Comparison of ENCODE assay signal across 8 cellular contexts in genomic region chr12:120468846-120469449, GRCh38. TPM values are rescaled to one million over a fixed set of nuclear protein-coding genes. Genes with fewer than 3 reads are reported as not detected.
DNase-seq lines count a peak whose midpoint lies in the region; ATAC-seq, FAIRE-seq and TF ChIP-seq lines count a peak whose summit lies in the region.

No MANE protein-coding gene starts in this region.

- H3K27ac ChIP-seq in C4-2B (peak overlapping the region; percentile 96), endothelial cell of umbilical vein (ENCODE audit: insufficient read depth, low read depth, low read length) (peak overlapping the region; percentile 68), muscle layer of colon (ENCODE audit: low read depth, low read length) (peak overlapping the region; percentile 87), thoracic aorta (peak overlapping the region; percentile 79 to 87)

- peaks cover 33% of the 10 kb centered on the region for H3K36me3 Mint-ChIP-seq in activated CD4-positive, alpha-beta T cell treated with anti-CD3 and anti-CD28 coated beads, Interleukin-2, amount 10 ng/mL, durations not matched to agents 7 days and 5 days (ENCODE audit: low read depth)

- H3K36me3 ChIP-seq in endothelial cell of umbilical vein (ENCODE audit: control insufficient read depth in 2 of 2, extremely low read depth in 1 of 2, insufficient read depth in 2 of 2, low read length in 2 of 2) (peaks cover 11 to 13% of the 10 kb centered on the region in 2 experiments), muscle layer of colon (ENCODE audit: insufficient read depth, low read length) (peaks cover 20% of the 10 kb centered on the region), thoracic aorta (peaks cover 19% of the 10 kb centered on the region)

- H3K4me1 Mint-ChIP-seq in activated CD4-positive, alpha-beta T cell treated with anti-CD3 and anti-CD28 coated beads, Interleukin-2, amount 10 ng/mL, durations not matched to agents 7 days and 5 days, result peaks cover 43% of the 10 kb centered on the region

- peak overlapping the region; percentile 93 for H3K4me3 Mint-ChIP-seq in activated CD4-positive, alpha-beta T cell treated with anti-CD3 and anti-CD28 coated beads, Interleukin-2, amount 10 ng/mL, durations not matched to agents 7 days and 5 days

- CTCF ChIA-PET in activated CD4-positive, alpha-beta T cell treated with anti-CD3 and anti-CD28 coated beads, Interleukin-2, amount 10 ng/mL, durations not matched to agents 7 days and 5 days (lab: Charles Lee), result interaction anchor here (0.8 to 2.7 kb wide), 14 partner anchors 10 to 113 kb away, joined by 3 to 12 read pairs (median 6); partner anchors contain the start of genes COX6A1, DYNLL1 and POP5
- CTCF ChIA-PET in endothelial cell of umbilical vein (lab: Charles Lee), result interaction anchor here (1.1 to 3.9 kb wide), 5 partner anchors 12 to 81 kb away, joined by 3 to 29 read pairs (median 4); partner anchors contain the start of gene DYNLL1

- H3K9me3 Mint-ChIP-seq in activated CD4-positive, alpha-beta T cell treated with anti-CD3 and anti-CD28 coated beads, Interleukin-2, amount 10 ng/mL, durations not matched to agents 7 days and 5 days, result no peaks in the 10 kb centered on the region

- TF ChIP-seq CTCF in C4-2B (conservative IDR thresholded peaks at IDR 0.05) (no peak), endothelial cell of umbilical vein (IDR thresholded peaks at IDR 0.05; ENCODE audit: extremely low read depth in 1 of 2, insufficient read depth in 1 of 2, low read depth in 1 of 2, low read length in 2 of 2) (peak in 1 of 2 donors; percentile 24), thoracic aorta (IDR thresholded peaks at IDR 0.05) (no peak)

- TF ChIP-seq POLR2A in endothelial cell of umbilical vein (IDR thresholded peaks at IDR 0.05; ENCODE audit: low read depth, low read length), result no peak

- H3K9me3 ChIP-seq in endothelial cell of umbilical vein (replicated peaks; ENCODE audit: control insufficient read depth, insufficient read depth, low read length) (no peaks in the 10 kb centered on the region), muscle layer of colon (ENCODE audit: low read length) (no peaks in the 10 kb centered on the region), thoracic aorta (no peaks in the 10 kb centered on the region)

- intact Hi-C loops in endothelial cell of umbilical vein (cut with micrococcal nuclease), result loop anchor here (1.0 to 2.0 kb wide), 2 partner anchors 26 to 60 kb away; partner anchors contain the start of gene COQ5

- POLR2A ChIA-PET in activated CD4-positive, alpha-beta T cell treated with anti-CD3 and anti-CD28 coated beads, Interleukin-2, amount 10 ng/mL, durations not matched to agents 7 days and 5 days (lab: Charles Lee), result interaction anchor here (0.6 to 0.7 kb wide), 2 partner anchors 28 to 99 kb away, joined by 3 read pairs; no protein-coding TSS in a partner anchor
- POLR2A ChIA-PET in endothelial cell of umbilical vein (lab: Charles Lee), result interaction anchor here (0.7 to 2.8 kb wide), 5 partner anchors 10 to 231 kb away, joined by 3 to 24 read pairs (median 4); partner anchors contain the start of genes DYNLL1 and POP5

- dilution Hi-C loops in endothelial cell of umbilical vein (cut with MboI; ENCODE audit: extremely low pct_ligation_motif_present, low sequenced_read_pairs), result no loop called here

- H3K4me1 ChIP-seq in endothelial cell of umbilical vein (ENCODE audit: control insufficient read depth, extremely low read depth, insufficient read depth, low read length) (peaks cover 3% of the 10 kb centered on the region), muscle layer of colon (ENCODE audit: insufficient read depth, low read length) (peaks cover 36% of the 10 kb centered on the region), thoracic aorta (ENCODE audit: control insufficient read depth in 1 of 2, low read depth in 2 of 2) (peaks cover 12 to 36% of the 10 kb centered on the region in 2 donors)

- peaks cover 54% of the 10 kb centered on the region for H3K79me2 ChIP-seq in endothelial cell of umbilical vein (ENCODE audit: control insufficient read depth, insufficient read depth, low read length)

- H3K27me3 Mint-ChIP-seq in activated CD4-positive, alpha-beta T cell treated with anti-CD3 and anti-CD28 coated beads, Interleukin-2, amount 10 ng/mL, durations not matched to agents 7 days and 5 days, result no peaks in the 10 kb centered on the region

- H3K4me3 ChIP-seq in endothelial cell of umbilical vein (replicated peaks in 1 of 3; ENCODE audit: insufficient read depth in 1 of 3, low read depth in 1 of 3, low read length in 3 of 3), result peak overlapping the region; percentile 54 to 90 (median 78)
- peak overlapping the region; percentile 75 to 91 for H3K4me3 ChIP-seq in muscle layer of colon (ENCODE audit: low read depth in 1 of 2, low read length in 2 of 2)
- peak overlapping the region; percentile 98 for H3K4me3 ChIP-seq in thoracic aorta

- FAIRE-seq in endothelial cell of umbilical vein (lab: Jason Lieb, UNC), result no peak

- H3K27me3 ChIP-seq in endothelial cell of umbilical vein (ENCODE audit: control insufficient read depth in 2 of 2, insufficient read depth in 2 of 2, low read length in 2 of 2) (no peaks in the 10 kb centered on the region), muscle layer of colon (ENCODE audit: control insufficient read depth in 1 of 2, insufficient read depth in 2 of 2, low read length in 2 of 2) (no peaks in the 10 kb centered on the region), thoracic aorta (replicated peaks; ENCODE audit: insufficient read depth) (no peaks in the 10 kb centered on the region)

- DNase-seq in activated CD4-positive, alpha-beta T cell treated with anti-CD3 and anti-CD28 coated beads, Interleukin-2, amount 10 ng/mL, durations not matched to agents 7 days and 5 days, result peak; percentile 50
- DNase-seq in endothelial cell of umbilical vein (ENCODE audit: low read depth, low spot score) (peak; percentile 47), thoracic aorta (ENCODE audit: low spot score) (no peak), NCI-H2107 treated with DMSO at 0.1 percent for 48 hours (lab: John Stamatoyannopoulos, UW; ENCODE audit: unreplicated experiment) (no peak)

- peaks cover 2% of the 10 kb centered on the region for H4K20me1 ChIP-seq in endothelial cell of umbilical vein (replicated peaks; ENCODE audit: control insufficient read depth, extremely low read depth, insufficient read depth, low read length)

- peak overlapping the region; percentile 68 for H2AFZ ChIP-seq in endothelial cell of umbilical vein (ENCODE audit: low read depth, low read length)

- H3K27ac Mint-ChIP-seq in activated CD4-positive, alpha-beta T cell treated with anti-CD3 and anti-CD28 coated beads, Interleukin-2, amount 10 ng/mL, durations not matched to agents 7 days and 5 days, result peak overlapping the region; percentile 90

- no peaks in the 10 kb centered on the region for H3K9me1 ChIP-seq in endothelial cell of umbilical vein (replicated peaks; ENCODE audit: control insufficient read depth, extremely low read depth, insufficient read depth, low read length)

- peak overlapping the region; percentile 46 for H3K4me2 ChIP-seq in endothelial cell of umbilical vein (ENCODE audit: insufficient read depth, low read length)

- BruUV-seq in endothelial cell of umbilical vein (replicated peaks; lab: Mats Ljungman, UMichigan), result no TSS peak

- H3K9ac ChIP-seq in endothelial cell of umbilical vein (replicated peaks; ENCODE audit: extremely low read depth, insufficient read depth, low read length), result peak overlapping the region; percentile 76
- H3K9ac ChIP-seq in muscle layer of colon (ENCODE audit: low read length), result peak overlapping the region; percentile 88

- ATAC-seq in GM19351 (IDR thresholded peaks at IDR 0.05; ENCODE audit: unreplicated experiment), result peak; percentile 29
- ATAC-seq in HG03460 (IDR thresholded peaks at IDR 0.05; ENCODE audit: unreplicated experiment), result peak; percentile 24
- no peak for ATAC-seq in thoracic aorta (ENCODE audit: insufficient number of reproducible peaks, low FRiP score, low read depth)

RNA-seq across cellular contexts. Expression of gene SRSF9, which starts 0.6 kb away (rescaled TPM):
- 100 to 1,000 TPM; 145 to 159 TPM for total RNA-seq in activated CD4-positive, alpha-beta T cell treated with anti-CD3 and anti-CD28 coated beads, Interleukin-2, amount 10 ng/mL, durations not matched to agents 7 days and 5 days
- total RNA-seq in endothelial cell of umbilical vein (226 and 238 TPM in 2 replicates), thoracic aorta (10 to 100 TPM; 41.0 to 83.5 TPM)
- polyA plus RNA-seq in endothelial cell of umbilical vein, result 97.7 and 153 TPM in 2 replicates
- 147 and 180 TPM in 2 replicates for polyA plus RNA-seq in endothelial cell of umbilical vein (2011; cell fraction: cytosol; rRNA removed)
- 143 and 191 TPM in 2 replicates for polyA plus RNA-seq in endothelial cell of umbilical vein (2011; cell fraction: nucleus; rRNA removed)
- 207 and 216 TPM in 2 replicates for polyA plus RNA-seq in endothelial cell of umbilical vein (2012)
- polyA minus RNA-seq in endothelial cell of umbilical vein, result 76.8 TPM in 2 replicates
- polyA minus RNA-seq in endothelial cell of umbilical vein (2011; cell fraction: cytosol; rRNA and poly(A)+ RNA removed), result 104 TPM
- 54.5 and 62.4 TPM in 2 replicates for polyA minus RNA-seq in endothelial cell of umbilical vein (2011; cell fraction: nucleus; rRNA and poly(A)+ RNA removed)

RNA-seq across cellular contexts. Expression of gene GATC, which starts 22.7 kb away (rescaled TPM):
- 10 to 100 TPM; 27.3 to 32.3 TPM for total RNA-seq in activated CD4-positive, alpha-beta T cell treated with anti-CD3 and anti-CD28 coated beads, Interleukin-2, amount 10 ng/mL, durations not matched to agents 7 days and 5 days
- 28.8 and 33.1 TPM in 2 replicates for total RNA-seq in endothelial cell of umbilical vein
- 11.8 and 13.0 TPM in 2 replicates for polyA plus RNA-seq in endothelial cell of umbilical vein
- 13.8 and 16.5 TPM in 2 replicates for polyA plus RNA-seq in endothelial cell of umbilical vein (2011; cell fraction: cytosol; rRNA removed)
- polyA plus RNA-seq in endothelial cell of umbilical vein (2011; cell fraction: nucleus; rRNA removed), result 23.5 and 24.2 TPM in 2 replicates
- polyA plus RNA-seq in endothelial cell of umbilical vein (2012), result 23.7 and 28.0 TPM in 2 replicates
- polyA minus RNA-seq in endothelial cell of umbilical vein, result 17.4 and 25.1 TPM in 2 replicates
- 18.4 TPM for polyA minus RNA-seq in endothelial cell of umbilical vein (2011; cell fraction: cytosol; rRNA and poly(A)+ RNA removed)
- polyA minus RNA-seq in endothelial cell of umbilical vein (2011; cell fraction: nucleus; rRNA and poly(A)+ RNA removed), result 10.0 and 11.4 TPM in 2 replicates
- 10 to 100 TPM; 16.9 to 17.7 TPM for total RNA-seq in thoracic aorta

RNA-seq across cellular contexts. Expression of gene TRIAP1, which starts 22.8 kb away (rescaled TPM):
- 10 to 100 TPM; 26.7 to 31.6 TPM for total RNA-seq in activated CD4-positive, alpha-beta T cell treated with anti-CD3 and anti-CD28 coated beads, Interleukin-2, amount 10 ng/mL, durations not matched to agents 7 days and 5 days
- total RNA-seq in endothelial cell of umbilical vein (46.0 and 48.1 TPM in 2 replicates), thoracic aorta (10 to 100 TPM in 1 of 2 donors, 1 to 10 TPM in 1; 7.1 to 11.4 TPM)
- 18.0 and 26.1 TPM in 2 replicates for polyA plus RNA-seq in endothelial cell of umbilical vein
- 40.9 and 41.5 TPM in 2 replicates for polyA plus RNA-seq in endothelial cell of umbilical vein (2011; cell fraction: cytosol; rRNA removed)
- polyA plus RNA-seq in endothelial cell of umbilical vein (2011; cell fraction: nucleus; rRNA removed), result 14.4 and 19.7 TPM in 2 replicates
- polyA plus RNA-seq in endothelial cell of umbilical vein (2012), result 64.9 and 103 TPM in 2 replicates
- polyA minus RNA-seq in endothelial cell of umbilical vein, result 10.8 and 11.0 TPM in 2 replicates
- polyA minus RNA-seq in endothelial cell of umbilical vein (2011; cell fraction: cytosol; rRNA and poly(A)+ RNA removed), result 24.1 TPM
- 5.2 and 6.0 TPM in 2 replicates for polyA minus RNA-seq in endothelial cell of umbilical vein (2011; cell fraction: nucleus; rRNA and poly(A)+ RNA removed)

RNA-seq across cellular contexts. Expression of gene DYNLL1, which starts 27.0 kb away (rescaled TPM):
- total RNA-seq in activated CD4-positive, alpha-beta T cell treated with anti-CD3 and anti-CD28 coated beads, Interleukin-2, amount 10 ng/mL, durations not matched to agents 7 days and 5 days, result 100 to 1,000 TPM; 257 to 297 TPM
- total RNA-seq in endothelial cell of umbilical vein, result 469 TPM in 2 replicates
- 538 and 600 TPM in 2 replicates for polyA plus RNA-seq in endothelial cell of umbilical vein
- polyA plus RNA-seq in endothelial cell of umbilical vein (2011; cell fraction: cytosol; rRNA removed), result 684 and 687 TPM in 2 replicates
- 214 and 254 TPM in 2 replicates for polyA plus RNA-seq in endothelial cell of umbilical vein (2011; cell fraction: nucleus; rRNA removed)
- polyA plus RNA-seq in endothelial cell of umbilical vein (2012), result 725 and 951 TPM in 2 replicates
- 130 and 133 TPM in 2 replicates for polyA minus RNA-seq in endothelial cell of umbilical vein
- 137 TPM for polyA minus RNA-seq in endothelial cell of umbilical vein (2011; cell fraction: cytosol; rRNA and poly(A)+ RNA removed)
- 29.7 and 40.4 TPM in 2 replicates for polyA minus RNA-seq in endothelial cell of umbilical vein (2011; cell fraction: nucleus; rRNA and poly(A)+ RNA removed)
- 100 to 1,000 TPM; 167 to 199 TPM for total RNA-seq in thoracic aorta

RNA-seq across cellular contexts. Expression of gene COX6A1, which starts 31.0 kb away (rescaled TPM):
- total RNA-seq in activated CD4-positive, alpha-beta T cell treated with anti-CD3 and anti-CD28 coated beads, Interleukin-2, amount 10 ng/mL, durations not matched to agents 7 days and 5 days, result 100 to 1,000 TPM; 323 to 355 TPM
- total RNA-seq in endothelial cell of umbilical vein, result 299 and 302 TPM in 2 replicates
- 1,327 and 1,773 TPM in 2 replicates for polyA plus RNA-seq in endothelial cell of umbilical vein
- 705 and 745 TPM in 2 replicates for polyA plus RNA-seq in endothelial cell of umbilical vein (2011; cell fraction: cytosol; rRNA removed)
- 297 and 357 TPM in 2 replicates for polyA plus RNA-seq in endothelial cell of umbilical vein (2011; cell fraction: nucleus; rRNA removed)
- polyA plus RNA-seq in endothelial cell of umbilical vein (2012), result 484 and 537 TPM in 2 replicates
- polyA minus RNA-seq in endothelial cell of umbilical vein, result 279 and 314 TPM in 2 replicates
- polyA minus RNA-seq in endothelial cell of umbilical vein (2011; cell fraction: cytosol; rRNA and poly(A)+ RNA removed), result 144 TPM
- 65.2 and 70.2 TPM in 2 replicates for polyA minus RNA-seq in endothelial cell of umbilical vein (2011; cell fraction: nucleus; rRNA and poly(A)+ RNA removed)
- 100 to 1,000 TPM; 229 to 431 TPM for total RNA-seq in thoracic aorta

Comparison
In these comparisons a context has a peak if more than half of its experiments do, and no peak if none do; other contexts are left out.
1. DNase-seq: peak in activated CD4-positive, alpha-beta T cell treated with anti-CD3 and anti-CD28 coated beads, Interleukin-2, amount 10 ng/mL, durations not matched to agents 7 days and 5 days (single experiment) and endothelial cell of umbilical vein (single experiment); none in thoracic aorta (single experiment) and NCI-H2107 treated with DMSO at 0.1 percent for 48 hours (single experiment).
2. Peak in every context shown above with its lines, with median percentiles within 50 percentile points of each other: H3K27ac ChIP-seq and H3K4me3 ChIP-seq.